8 cellular contexts compared by ENCODE assay signal in the genomic region with DNA sequence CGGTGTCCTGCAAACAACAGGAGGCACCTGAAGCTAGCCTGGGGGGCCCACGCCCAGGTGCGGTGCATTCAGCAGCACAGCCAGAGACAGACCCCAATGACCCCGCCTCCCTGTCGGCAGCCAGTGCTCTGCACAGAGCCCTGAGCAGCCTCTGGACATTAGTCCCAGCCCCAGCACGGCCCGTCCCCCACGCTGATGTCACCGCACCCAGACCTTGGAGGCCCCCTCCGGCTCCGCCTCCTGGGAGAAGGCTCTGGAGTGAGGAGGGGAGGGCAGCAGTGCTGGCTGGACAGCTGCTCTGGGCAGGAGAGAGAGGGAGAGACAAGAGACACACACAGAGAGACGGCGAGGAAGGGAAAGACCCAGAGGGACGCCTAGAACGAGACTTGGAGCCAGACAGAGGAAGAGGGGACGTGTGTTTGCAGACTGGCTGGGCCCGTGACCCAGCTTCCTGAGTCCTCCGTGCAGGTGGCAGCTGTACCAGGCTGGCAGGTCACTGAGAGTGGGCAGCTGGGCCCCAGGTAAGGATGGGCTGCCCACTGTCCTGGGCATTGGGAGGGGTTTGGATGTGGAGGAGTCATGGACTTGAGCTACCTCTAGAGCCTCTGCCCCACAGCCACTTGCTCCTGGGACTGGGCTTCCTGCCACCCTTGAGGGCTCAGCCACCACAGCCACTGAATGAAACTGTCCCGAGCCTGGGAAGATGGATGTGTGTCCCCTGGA. TPM values are rescaled to one million over a fixed set of nuclear protein-coding genes. Genes with fewer than 3 reads are reported as not detected.
DNase-seq lines count a peak whose midpoint lies in the region; ATAC-seq and TF ChIP-seq lines count a peak whose summit lies in the region.

A gene (plus strand): TSS at position 278 of the 723 bp plus-strand sequence. CDS start 2,389 bp downstream, outside the sequence.

- H3K36me3 ChIP-seq in iPS-20b (ENCODE audit: insufficient read depth, low read depth, low read length) (0 out of 2 replicates have a peak, but pooled peaks cover 6% of the 10 kb centered on the region), skeletal muscle tissue (ENCODE audit: control insufficient read depth in 3 of 3, insufficient read depth in 3 of 3, low read length in 3 of 3) (no peaks in the 10 kb centered on the region)

- H3K27ac ChIP-seq in iPS-20b (ENCODE audit: low read length) (no peak within 1 kb of the TSS), skeletal muscle tissue (ENCODE audit: low read depth, low read length) (no peak within 1 kb of the TSS)

- H3K9ac ChIP-seq in iPS-20b (ENCODE audit: low read depth, low read length): peak within 1 kb of the TSS; percentile 40; the same call in 1 of the 2 replicates
- peak within 1 kb of the TSS; percentile 15 to 68 (median 68) for H3K9ac ChIP-seq in skeletal muscle tissue (ENCODE audit: low read depth in 1 of 3, low read length in 3 of 3)

- peak in 11 of 14 donors; percentile 22 to 68 (median 51) for DNase-seq in C1 segment of cervical spinal cord (lab: John Stamatoyannopoulos, UW)
- peak; percentile 70 for DNase-seq in NCI-H1092 treated with DMSO at 0.1 percent for 48 hours (lab: John Stamatoyannopoulos, UW)
- DNase-seq in astrocyte of the cerebellum (ENCODE audit: low read depth): no peak
- DNase-seq in NK-92 (lab: John Stamatoyannopoulos, UW; ENCODE audit: unreplicated experiment): no peak
- no peak for DNase-seq in germinal center (ENCODE audit: low spot score)

- TF ChIP-seq CTCF in astrocyte of the cerebellum (IDR thresholded peaks at IDR 0.05; ENCODE audit: low read depth, low read length, missing control alignments): no peak

- H3K4me1 ChIP-seq in iPS-20b (ENCODE audit: insufficient read depth, low read length) (peaks cover 4% of the 10 kb centered on the region; the same call in 1 of the 2 replicates), skeletal muscle tissue (ENCODE audit: control insufficient read depth in 3 of 3, insufficient read depth in 3 of 3, low read length in 3 of 3) (peaks cover 29 to 39% (median 33%) of the 10 kb centered on the region in 3 donors)

- ATAC-seq in GM21619 (IDR thresholded peaks at IDR 0.05; ENCODE audit: unreplicated experiment): no peak

- H3K9me3 ChIP-seq in iPS-20b (ENCODE audit: insufficient read depth, low read depth, low read length): no peaks in the 10 kb centered on the region
- H3K9me3 ChIP-seq in skeletal muscle tissue (ENCODE audit: control insufficient read depth in 3 of 3, low read length in 3 of 3): no peaks in the 10 kb centered on the region

- peak within 1 kb of the TSS; percentile 40 for H3K4me3 ChIP-seq in astrocyte of the cerebellum (ENCODE audit: low read depth, low read length)
- peak within 1 kb of the TSS; percentile 65 for H3K4me3 ChIP-seq in iPS-20b (ENCODE audit: low read length)
- H3K4me3 ChIP-seq in skeletal muscle tissue (ENCODE audit: low read length in 3 of 3): peak within 1 kb of the TSS; percentile 55 to 70 (median 67)

- H3K27me3 ChIP-seq in iPS-20b (ENCODE audit: insufficient read depth, low read length) (no peaks in the 10 kb centered on the region; the same call in 1 of the 2 replicates), skeletal muscle tissue (ENCODE audit: control insufficient read depth in 3 of 3, insufficient read depth in 3 of 3, low read length in 3 of 3) (peaks cover 0 to 6% (median 4%) of the 10 kb centered on the region in 3 donors)

- in situ Hi-C loops in astrocyte of the cerebellum (cut with HindIII; ENCODE audit: low sequenced_read_pairs): no loop called here

RNA-seq across cellular contexts. Expression of the gene that starts here (rescaled TPM):
- total RNA-seq in skeletal muscle tissue: 6.3 TPM

Comparison
In these comparisons a context has a peak if more than half of its experiments do, and no peak if none do; other contexts are left out.
1. DNase-seq: peak in C1 segment of cervical spinal cord (11 of 14) and NCI-H1092 treated with DMSO at 0.1 percent for 48 hours (single experiment); none in astrocyte of the cerebellum (single experiment), NK-92 (single experiment) and germinal center (single experiment).
2. Peak in every context shown above with its lines, with median percentiles within 50 percentile points of each other: H3K4me3 ChIP-seq.